ENCODE assay signal across 8 cellular contexts in genomic region chr2:7037340-7038333, GRCh38.
DNase-seq lines count a peak whose midpoint lies in the region; ATAC-seq and TF ChIP-seq lines count a peak whose summit lies in the region.

No MANE protein-coding gene starts in this region.

- H3K27ac Mint-ChIP-seq in activated CD4-positive, alpha-beta T cell treated with anti-CD3 and anti-CD28 coated beads, Interleukin-2, amount 10 ng/mL, durations not matched to agents 7 days and 5 days, result no peak overlapping the region
- no peak overlapping the region for H3K27ac Mint-ChIP-seq in memory B cell
- H3K27ac Mint-ChIP-seq in stimulated activated memory B cell treated with anti-CD40 and anti-IgM and Interleukin-4, amounts not matched to agents 10 μg/mL and 1 μg/mL and 100 μg/mL, for 72 hours, result no peak overlapping the region

- H3K9me3 Mint-ChIP-seq in activated CD4-positive, alpha-beta T cell treated with anti-CD3 and anti-CD28 coated beads, Interleukin-2, amount 10 ng/mL, durations not matched to agents 7 days and 5 days, result no peaks in the 10 kb centered on the region
- H3K9me3 Mint-ChIP-seq in memory B cell, result peaks cover 7% of the 10 kb centered on the region
- H3K9me3 Mint-ChIP-seq in stimulated activated memory B cell treated with anti-CD40 and anti-IgM and Interleukin-4, amounts not matched to agents 10 μg/mL and 1 μg/mL and 100 μg/mL, for 72 hours, result peaks cover 10% of the 10 kb centered on the region

- no peaks in the 10 kb centered on the region for H3K27me3 ChIP-seq in AG04450 (ENCODE audit: control insufficient read depth, insufficient read depth, low read length)

- H3K27ac ChIP-seq in AG04450 (ENCODE audit: low read depth, low read length), result no peak overlapping the region

- DNase-seq in AG04450 (ENCODE audit: low read depth, low spot score) (peak; percentile 8), NCI-H2196 (lab: John Stamatoyannopoulos, UW; ENCODE audit: unreplicated experiment) (peak; percentile 58), memory B cell (ENCODE audit: low spot score in 2 of 2) (peak; percentile 40 to 57)
- peak; percentile 58 for DNase-seq in activated CD4-positive, alpha-beta T cell treated with anti-CD3 and anti-CD28 coated beads, Interleukin-2, amount 10 ng/mL, durations not matched to agents 7 days and 5 days
- DNase-seq in effector CD8-positive, alpha-beta T cell (lab: John Stamatoyannopoulos, UW), result peak; percentile 9

- no peaks in the 10 kb centered on the region for H3K27me3 Mint-ChIP-seq in activated CD4-positive, alpha-beta T cell treated with anti-CD3 and anti-CD28 coated beads, Interleukin-2, amount 10 ng/mL, durations not matched to agents 7 days and 5 days
- H3K27me3 Mint-ChIP-seq in memory B cell, result no peaks in the 10 kb centered on the region
- H3K27me3 Mint-ChIP-seq in stimulated activated memory B cell treated with anti-CD40 and anti-IgM and Interleukin-4, amounts not matched to agents 10 μg/mL and 1 μg/mL and 100 μg/mL, for 72 hours, result no peaks in the 10 kb centered on the region

- no peak overlapping the region for H3K4me3 Mint-ChIP-seq in activated CD4-positive, alpha-beta T cell treated with anti-CD3 and anti-CD28 coated beads, Interleukin-2, amount 10 ng/mL, durations not matched to agents 7 days and 5 days
- H3K4me3 Mint-ChIP-seq in memory B cell, result no peak overlapping the region
- H3K4me3 Mint-ChIP-seq in stimulated activated memory B cell treated with anti-CD40 and anti-IgM and Interleukin-4, amounts not matched to agents 10 μg/mL and 1 μg/mL and 100 μg/mL, for 72 hours, result no peak overlapping the region

- no peaks in the 10 kb centered on the region for H3K4me1 Mint-ChIP-seq in activated CD4-positive, alpha-beta T cell treated with anti-CD3 and anti-CD28 coated beads, Interleukin-2, amount 10 ng/mL, durations not matched to agents 7 days and 5 days
- no peaks in the 10 kb centered on the region for H3K4me1 Mint-ChIP-seq in memory B cell
- no peaks in the 10 kb centered on the region for H3K4me1 Mint-ChIP-seq in stimulated activated memory B cell treated with anti-CD40 and anti-IgM and Interleukin-4, amounts not matched to agents 10 μg/mL and 1 μg/mL and 100 μg/mL, for 72 hours

- CTCF ChIA-PET in AG04450 (lab: Charles Lee), result no interaction called here
- CTCF ChIA-PET in activated CD4-positive, alpha-beta T cell treated with anti-CD3 and anti-CD28 coated beads, Interleukin-2, amount 10 ng/mL, durations not matched to agents 7 days and 5 days (lab: Charles Lee), result no interaction called here

- peak; percentile 61 for TF ChIP-seq CTCF in AG04450 (IDR thresholded peaks at IDR 0.05; ENCODE audit: low read depth, low read length)

- POLR2A ChIA-PET in AG04450 (lab: Yijun Ruan, JAX), result no interaction called here
- POLR2A ChIA-PET in activated CD4-positive, alpha-beta T cell treated with anti-CD3 and anti-CD28 coated beads, Interleukin-2, amount 10 ng/mL, durations not matched to agents 7 days and 5 days (lab: Charles Lee), result no interaction called here

- peaks cover 63% of the 10 kb centered on the region for H3K36me3 Mint-ChIP-seq in activated CD4-positive, alpha-beta T cell treated with anti-CD3 and anti-CD28 coated beads, Interleukin-2, amount 10 ng/mL, durations not matched to agents 7 days and 5 days (ENCODE audit: low read depth)
- H3K36me3 Mint-ChIP-seq in memory B cell, result peaks cover 8% of the 10 kb centered on the region
- H3K36me3 Mint-ChIP-seq in stimulated activated memory B cell treated with anti-CD40 and anti-IgM and Interleukin-4, amounts not matched to agents 10 μg/mL and 1 μg/mL and 100 μg/mL, for 72 hours, result peaks cover 1% of the 10 kb centered on the region

- no peak overlapping the region for H3K4me3 ChIP-seq in AG04450 (ENCODE audit: low read depth, low read length)

- ATAC-seq in GM18502 (IDR thresholded peaks at IDR 0.05; ENCODE audit: poor library complexity, unreplicated experiment), result peak; percentile 97
- peak; percentile 84 for ATAC-seq in HG02938 (IDR thresholded peaks at IDR 0.05; ENCODE audit: unreplicated experiment)
- ATAC-seq in memory B cell (ENCODE audit: low read depth), result peak; percentile 64
- ATAC-seq in stimulated activated memory B cell treated with anti-CD40 and anti-IgM and Interleukin-4, amounts not matched to agents 10 μg/mL and 1 μg/mL and 100 μg/mL, for 72 hours, result peak; percentile 68

- peaks cover 8% of the 10 kb centered on the region; the same call in 1 of the 2 replicates for H3K9me3 ChIP-seq in AG04450 (ENCODE audit: control insufficient read depth, insufficient read depth, low read length)

Comparison
In these comparisons a context has a peak if more than half of its experiments do, and no peak if none do; other contexts are left out.
1. DNase-seq: peak in every context shown above with its lines; median percentile 58 in NCI-H2196; 58 in activated CD4-positive, alpha-beta T cell treated with anti-CD3 and anti-CD28 coated beads, Interleukin-2, amount 10 ng/mL, durations not matched to agents 7 days and 5 days; 48 in memory B cell; 9 in effector CD8-positive, alpha-beta T cell; 8 in AG04450.